In genomic region chr22:48696371-48696770, GRCh38 we compare ENCODE assay signal across 10 cellular contexts.
"Had no signal": no experiment of that assay in that cellular context is flagged by ENCODE, and none has a peak within 500 bp of the region (broad histone marks: within the 10 kb centered on the region; RNA-seq: fewer than 3 reads in every experiment).

No MANE protein-coding gene starts in this region.

- H3K4me2 ChIP-seq: GM23338 had no signal

- DNase-seq: H9, HCEC 1CT, HFFc6, IMR-90, KG1 had no signal

- ATAC-seq: GM23338, K562 had no signal

- FAIRE-seq: H1, H54, K562 had no signal

- H3K4me3 ChIP-seq: GM23338, K562 had no signal

- H2AFZ ChIP-seq: GM23338 had no signal

- H3K27ac ChIP-seq: HL-60 had no signal
